1 cellular context compared by ENCODE assay signal in the genomic region with DNA sequence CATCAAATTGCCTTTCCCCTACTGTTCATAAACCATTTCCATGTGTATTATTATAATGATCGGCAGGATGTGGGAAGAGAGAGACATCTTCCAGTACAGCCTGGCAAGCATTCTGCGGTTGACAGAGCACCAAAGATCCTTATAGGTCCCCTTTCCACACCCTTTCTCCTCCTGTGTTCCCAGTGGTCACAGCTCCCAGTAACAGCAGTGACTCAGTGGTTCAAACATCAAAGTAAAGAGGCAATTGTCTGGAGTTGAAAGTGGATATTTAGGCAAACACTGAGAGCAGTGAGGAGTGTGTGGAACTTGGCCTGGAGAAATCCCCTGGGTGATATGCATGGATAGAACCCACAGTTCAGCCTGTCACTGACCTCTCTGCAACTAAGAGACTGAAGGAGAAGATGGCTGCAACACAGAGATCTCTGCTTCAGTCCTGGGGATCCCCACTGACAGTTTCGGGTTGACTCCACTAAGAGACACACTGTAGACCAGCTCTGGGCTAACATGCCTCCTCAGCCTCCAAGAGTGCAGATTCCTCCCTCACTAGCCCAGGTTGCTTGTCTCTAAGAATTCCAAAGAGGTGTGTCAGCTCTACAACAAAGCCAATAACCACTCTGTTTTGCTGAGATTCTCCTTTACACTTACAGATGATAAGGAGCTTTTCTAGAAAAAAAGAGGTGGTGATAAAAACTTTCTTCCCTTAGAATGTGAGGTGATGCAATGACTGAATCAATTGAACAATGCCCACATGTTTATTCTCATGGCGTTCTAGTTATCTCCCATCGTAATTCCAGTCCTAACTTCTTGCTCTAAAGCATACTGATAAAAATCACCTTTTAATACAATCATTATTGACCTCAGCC.
TF ChIP-seq lines count a peak whose summit lies in the region.

No MANE protein-coding gene starts in this region.

TF ChIP-seq in HepG2, 621 proteins besides CTCF, POLR2A, EP300 and RAD21 (continued from another document):
- TF ChIP-seq ZMYM3 (CRISPR knock-in tag; IDR thresholded peaks at IDR 0.05): peak; percentile 81; the same call in 1 of the 2 replicates
- peak; percentile 18; the same call in 1 of the 2 replicates for TF ChIP-seq SAP130 (CRISPR knock-in tag; IDR thresholded peaks at IDR 0.05; ENCODE audit: low read depth)
- peak; percentile 39; the same call in 1 of the 2 replicates for TF ChIP-seq RXRB (CRISPR knock-in tag; IDR thresholded peaks at IDR 0.05; ENCODE audit: borderline replicate concordance)
- TF ChIP-seq FOXO1 (CRISPR knock-in tag; IDR thresholded peaks at IDR 0.05): peak; percentile 19; the same call in 1 of the 2 replicates
- TF ChIP-seq POGZ (CRISPR knock-in tag; IDR thresholded peaks at IDR 0.05): peak; percentile 40; the same call in 1 of the 2 replicates
- TF ChIP-seq TCF7 (IDR thresholded peaks at IDR 0.05; ENCODE audit: low read depth): peak; percentile 73
- TF ChIP-seq SOX5 (CRISPR knock-in tag; IDR thresholded peaks at IDR 0.05; ENCODE audit: borderline replicate concordance): peak; percentile 60
- TF ChIP-seq HNF4A (CRISPR knock-in tag; IDR thresholded peaks at IDR 0.05): peak; percentile 69
- no peak for TF ChIP-seq ZBTB38 (CRISPR knock-in tag; IDR thresholded peaks at IDR 0.05)
- TF ChIP-seq CEBPG (CRISPR knock-in tag; IDR thresholded peaks at IDR 0.05): peak; percentile 74
- TF ChIP-seq TARDBP (CRISPR knock-in tag; IDR thresholded peaks at IDR 0.05): 0 out of 2 replicates have a peak, but pooled peaks have one; percentile 22
- 0 out of 2 replicates have a peak, but pooled peaks have one; percentile 47 for TF ChIP-seq ZNF124 (CRISPR knock-in tag; IDR thresholded peaks at IDR 0.05)
- peak; percentile 62 for TF ChIP-seq PAXIP1 (CRISPR knock-in tag; conservative IDR thresholded peaks at IDR 0.05)
- no peak for TF ChIP-seq ZNF792 (CRISPR knock-in tag; IDR thresholded peaks at IDR 0.05)
- no peak for TF ChIP-seq WIZ (CRISPR knock-in tag; IDR thresholded peaks at IDR 0.05)
- TF ChIP-seq RARA (CRISPR knock-in tag; IDR thresholded peaks at IDR 0.05): peak; percentile 41; the same call in 1 of the 2 replicates
- TF ChIP-seq FOSL2 (CRISPR knock-in tag; IDR thresholded peaks at IDR 0.05): peak; percentile 54
- peak; percentile 17; the same call in 1 of the 2 replicates for TF ChIP-seq ARID4A (CRISPR knock-in tag; IDR thresholded peaks at IDR 0.05; ENCODE audit: borderline replicate concordance)
- peak; percentile 41; the same call in 1 of the 2 replicates for TF ChIP-seq TBX2 (CRISPR knock-in tag; IDR thresholded peaks at IDR 0.05; ENCODE audit: borderline replicate concordance)
